Comparison of ENCODE assay signal across 9 cellular contexts in the genomic region with DNA sequence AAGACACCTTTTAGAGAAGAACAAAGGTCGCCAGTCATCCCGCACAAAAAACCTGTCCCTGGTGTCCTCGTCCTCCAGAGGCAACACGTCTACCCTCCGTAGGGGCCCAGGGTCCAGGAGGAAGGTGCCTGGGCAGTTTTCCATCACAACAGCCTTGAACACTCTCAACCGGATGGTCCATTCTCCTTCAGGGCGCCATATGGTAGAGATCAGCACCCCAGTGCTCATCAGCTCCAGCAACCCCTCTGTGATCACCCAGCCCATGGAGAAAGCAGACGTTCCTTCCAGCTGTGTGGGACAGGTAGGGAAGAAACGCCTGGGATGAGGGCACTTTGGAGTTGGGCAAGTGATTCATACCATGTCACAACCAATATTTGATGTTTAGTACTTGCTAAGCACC.
"Had no signal": no experiment of that assay in that cellular context is flagged by ENCODE, and none has a peak within 500 bp of the region (broad histone marks: within the 10 kb centered on the region; RNA-seq: fewer than 3 reads in every experiment).

No MANE protein-coding gene starts in this region.

- DNase-seq: GM23248, GOT3, H7, H9, HCEC 1CT, HFFc6 had no signal

- H3K4me2 ChIP-seq: GM23338 had no signal

- H3K9me3 ChIP-seq: HAP-1 had no signal

- H3K4me3 ChIP-seq: GM23248, GM23338, HAP-1 had no signal

- H3K27ac ChIP-seq: GM23248 had no signal

- H3K9ac ChIP-seq: GM23248 had no signal

- H2AFZ ChIP-seq: GM23248, GM23338 had no signal

- H3K36me3 ChIP-seq: HAP-1 had no signal

- ATAC-seq: GM23338, HCT116 had no signal
